Comparison of ENCODE assay signal across 34 cellular contexts in genomic region chr16:82259731-82260130, GRCh38.
"Had no signal": no experiment of that assay in that cellular context is flagged by ENCODE, and none has a peak within 500 bp of the region (broad histone marks: within the 10 kb centered on the region; RNA-seq: fewer than 3 reads in every experiment).

No MANE protein-coding gene starts in this region.

- DNase-seq: Karpas-422, Kasumi-1, MG63, MM.1S, MV-4-11, NCI-H1048, NCI-H1092, NCI-H1092 treated with DMSO at 0.1 percent for 48 hours, NCI-H1105, NCI-H1105 treated with DMSO at 0.1 percent for 48 hours, NCI-H1417, NCI-H1417 treated with DMSO at 0.1 percent for 48 hours, NCI-H1436, NCI-H1436 treated with DMSO at 0.1 percent for 48 hours, NCI-H146, NCI-H1694, NCI-H1694 treated with DMSO at 0.1 percent for 48 hours, NCI-H187, NCI-H187 treated with DMSO at 0.1 percent for 48 hours, NCI-H1930, NCI-H2029, NCI-H2029 treated with DMSO at 0.1 percent for 48 hours, NCI-H2081, NCI-H2081 treated with DMSO at 0.1 percent for 48 hours, NCI-H2107, NCI-H2171, NCI-H2171 treated with DMSO at 0.1 percent for 48 hours, NCI-H2227 treated with DMSO at 0.1 percent for 48 hours, NCI-H226, NCI-H345, NCI-H446, NCI-H446 treated with DMSO at 0.1 percent for 48 hours, NCI-H510A, NCI-H510A treated with DMSO at 0.1 percent for 48 hours had no signal

- H3K36me3 ChIP-seq: MG63 had no signal

- H3K27me3 ChIP-seq: MG63 had no signal

- H3K9me3 ChIP-seq: MG63 had no signal

- H3K4me3 ChIP-seq: MG63 had no signal
